In genomic region chr9:93123561-93124283, GRCh38 we compare ENCODE assay signal across 16 cellular contexts. TPM values are rescaled to one million over a fixed set of nuclear protein-coding genes. Genes with fewer than 3 reads are reported as not detected.
DNase-seq lines count a peak whose midpoint lies in the region; ATAC-seq and TF ChIP-seq lines count a peak whose summit lies in the region.
"Had no signal": no experiment of that assay in that cellular context is flagged by ENCODE, and none has a peak within 500 bp of the region (broad histone marks: within the 10 kb centered on the region; RNA-seq: fewer than 3 reads in every experiment).

No MANE protein-coding gene starts in this region.

- H3K4me3 ChIP-seq in heart left ventricle (no peak overlapping the region), left ventricle myocardium inferior (no peak overlapping the region)
- H3K4me3 ChIP-seq: breast epithelium, GM23338, SJCRH30 had no signal

- H3K36me3 ChIP-seq in heart left ventricle (peaks cover 0 to 67% (median 44%) of the 10 kb centered on the region in 9 donors), left ventricle myocardium inferior (peaks cover 46% of the 10 kb centered on the region)
- H3K36me3 ChIP-seq: breast epithelium, SJCRH30 had no signal

- H3K9me3 ChIP-seq in heart left ventricle (no peaks in the 10 kb centered on the region), left ventricle myocardium inferior (replicated peaks) (no peaks in the 10 kb centered on the region)
- H3K9me3 ChIP-seq: breast epithelium, SJCRH30 had no signal

- H3K4me1 ChIP-seq in heart left ventricle (peaks cover 3 to 72% (median 39%) of the 10 kb centered on the region in 12 donors), left ventricle myocardium inferior (peaks cover 49% of the 10 kb centered on the region)

- H3K27me3 ChIP-seq in heart left ventricle, result no peaks in the 10 kb centered on the region
- no peaks in the 10 kb centered on the region for H3K27me3 ChIP-seq in left ventricle myocardium inferior (ENCODE audit: low read depth)
- H3K27me3 ChIP-seq: breast epithelium, SJCRH30 had no signal

- no peak for ATAC-seq in heart left ventricle
- ATAC-seq in activated naive CD8-positive, alpha-beta T cell treated with anti-CD3 and anti-CD28 coated beads, Interleukin-2, amount 10 ng/mL, durations not matched to agents 7 days and 5 days (ENCODE audit: low read depth), result no peak
- no peak for ATAC-seq in stimulated activated naive CD8-positive, alpha-beta T cell treated with anti-CD3 and anti-CD28 coated beads, Interleukin-15, amount 100 ng/mL, for 72 hours
- ATAC-seq: GM23338 had no signal

- no peak for TF ChIP-seq POLR2A in heart left ventricle (IDR thresholded peaks at IDR 0.05)

- TF ChIP-seq CTCF in heart left ventricle (IDR thresholded peaks at IDR 0.05) (no peak), left ventricle myocardium inferior (IDR thresholded peaks at IDR 0.05; ENCODE audit: borderline replicate concordance) (no peak)

- intact Hi-C loops in heart left ventricle (cut with DNase I), result no loop called here
- intact Hi-C loops in left ventricle myocardium inferior (cut with micrococcal nuclease), result no loop called here

- H3K27ac Mint-ChIP-seq in activated naive CD8-positive, alpha-beta T cell treated with anti-CD3 and anti-CD28 coated beads, Interleukin-2, amount 10 ng/mL, durations not matched to agents 7 days and 5 days, result peak overlapping the region; percentile 48
- peak overlapping the region in 1 of 2 donors; percentile 20 for H3K27ac Mint-ChIP-seq in stimulated activated naive CD8-positive, alpha-beta T cell treated with anti-CD3 and anti-CD28 coated beads, Interleukin-15, amount 100 ng/mL, for 72 hours
- H3K27ac Mint-ChIP-seq: GM23338 had no signal

- H3K27me3 Mint-ChIP-seq in activated naive CD8-positive, alpha-beta T cell treated with anti-CD3 and anti-CD28 coated beads, Interleukin-2, amount 10 ng/mL, durations not matched to agents 7 days and 5 days, result no peaks in the 10 kb centered on the region
- H3K27me3 Mint-ChIP-seq in stimulated activated naive CD8-positive, alpha-beta T cell treated with anti-CD3 and anti-CD28 coated beads, Interleukin-15, amount 100 ng/mL, for 72 hours, result no peaks in the 10 kb centered on the region

- DNase-seq in heart left ventricle (peak in 4 of 5 donors; percentile 5 to 46 (median 18)), left ventricle myocardium inferior (no peak), mesenteric fat pad (ENCODE audit: low spot score) (peak; percentile 64), NCI-H2227 treated with DMSO at 0.1 percent for 48 hours (lab: John Stamatoyannopoulos, UW) (no peak), NCI-H1436 treated with DMSO at 0.1 percent for 48 hours (lab: John Stamatoyannopoulos, UW) (no peak)
- DNase-seq in activated naive CD8-positive, alpha-beta T cell treated with anti-CD3 and anti-CD28 coated beads, Interleukin-2, amount 10 ng/mL, durations not matched to agents 7 days and 5 days, result peak; percentile 32
- DNase-seq in stimulated activated CD4-positive, alpha-beta T cell treated with anti-CD3 and anti-CD28 coated beads, Interleukin-12 subunit alpha, Interleukin-12 subunit beta, amount 100 ng/mL, for 4 hours, result no peak
- no peak for DNase-seq in stimulated activated naive CD8-positive, alpha-beta T cell treated with anti-CD3 and anti-CD28 coated beads, Interleukin-15, amount 100 ng/mL, for 72 hours
- DNase-seq: activated CD4-positive, CD25-positive, alpha-beta regulatory T cell; DMS79 treated with DMSO at 0.1 percent for 48 hours; NCI-H1930; NCI-H748 treated with DMSO at 0.1 percent for 48 hours; SJCRH30; stimulated activated CD4-positive, alpha-beta T cell treated with anti-CD3 and anti-CD28 coated beads, Interleukin-1b, Interleukin-23, amount 100 ng/mL, for 48 hours had no signal

- H3K4me3 Mint-ChIP-seq in activated naive CD8-positive, alpha-beta T cell treated with anti-CD3 and anti-CD28 coated beads, Interleukin-2, amount 10 ng/mL, durations not matched to agents 7 days and 5 days, result no peak overlapping the region
- no peak overlapping the region for H3K4me3 Mint-ChIP-seq in stimulated activated naive CD8-positive, alpha-beta T cell treated with anti-CD3 and anti-CD28 coated beads, Interleukin-15, amount 100 ng/mL, for 72 hours
- H3K4me3 Mint-ChIP-seq: GM23338 had no signal

- peaks cover 5% of the 10 kb centered on the region for H3K36me3 Mint-ChIP-seq in activated naive CD8-positive, alpha-beta T cell treated with anti-CD3 and anti-CD28 coated beads, Interleukin-2, amount 10 ng/mL, durations not matched to agents 7 days and 5 days

- POLR2A ChIA-PET in activated naive CD8-positive, alpha-beta T cell treated with anti-CD3 and anti-CD28 coated beads, Interleukin-2, amount 10 ng/mL, durations not matched to agents 7 days and 5 days (lab: Charles Lee), result interaction anchor here (3.4 kb wide), 1 partner anchor 11 kb away, joined by 12 read pairs; the partner anchor contains the start of gene NINJ1

- H3K9me3 Mint-ChIP-seq in activated naive CD8-positive, alpha-beta T cell treated with anti-CD3 and anti-CD28 coated beads, Interleukin-2, amount 10 ng/mL, durations not matched to agents 7 days and 5 days, result no peaks in the 10 kb centered on the region
- H3K9me3 Mint-ChIP-seq in stimulated activated naive CD8-positive, alpha-beta T cell treated with anti-CD3 and anti-CD28 coated beads, Interleukin-15, amount 100 ng/mL, for 72 hours, result no peaks in the 10 kb centered on the region
- H3K9me3 Mint-ChIP-seq: GM23338 had no signal

- H3K27ac ChIP-seq in heart left ventricle (no peak overlapping the region), left ventricle myocardium inferior (replicated peaks) (no peak overlapping the region)
- H3K27ac ChIP-seq: breast epithelium, SJCRH30 had no signal

- peaks cover 34% of the 10 kb centered on the region for H3K4me1 Mint-ChIP-seq in activated naive CD8-positive, alpha-beta T cell treated with anti-CD3 and anti-CD28 coated beads, Interleukin-2, amount 10 ng/mL, durations not matched to agents 7 days and 5 days
- H3K4me1 Mint-ChIP-seq in stimulated activated naive CD8-positive, alpha-beta T cell treated with anti-CD3 and anti-CD28 coated beads, Interleukin-15, amount 100 ng/mL, for 72 hours, result peaks cover 60% of the 10 kb centered on the region

- WGBS in heart left ventricle, 4 donors, result 81 to 89% (median 83%) methylated on average over 9 to 14 of the region's 14 CpGs

RNA-seq across cellular contexts. Expression of gene NINJ1, which starts 10.3 kb away (rescaled TPM):
- total RNA-seq in heart left ventricle, result 10 to 100 TPM; 42.2 to 96.1 (median 56.3) TPM
- polyA plus RNA-seq in heart left ventricle, result 10 to 100 TPM; 52.0 to 52.9 TPM
- total RNA-seq in left ventricle myocardium inferior, result 53.7 TPM
- total RNA-seq in activated naive CD8-positive, alpha-beta T cell treated with anti-CD3 and anti-CD28 coated beads, Interleukin-2, amount 10 ng/mL, durations not matched to agents 7 days and 5 days, result 10 to 100 TPM; 29.5 to 30.4 TPM
- total RNA-seq in mesenteric fat pad, result 58.8 TPM

RNA-seq across cellular contexts. Expression of gene CARD19, which starts 27.7 kb away (rescaled TPM):
- 10 to 100 TPM; 24.2 to 46.2 (median 27.5) TPM for total RNA-seq in heart left ventricle
- polyA plus RNA-seq in heart left ventricle, result 10 to 100 TPM; 38.9 to 42.7 TPM
- total RNA-seq in left ventricle myocardium inferior, result 35.8 TPM
- total RNA-seq in activated naive CD8-positive, alpha-beta T cell treated with anti-CD3 and anti-CD28 coated beads, Interleukin-2, amount 10 ng/mL, durations not matched to agents 7 days and 5 days, result 10 to 100 TPM; 68.1 to 68.2 TPM
- 38.9 TPM for total RNA-seq in mesenteric fat pad

Comparison
In these comparisons a context has a peak if more than half of its experiments do, and no peak if none do; other contexts are left out.
1. DNase-seq: peak in heart left ventricle (4 of 5), activated naive CD8-positive, alpha-beta T cell treated with anti-CD3 and anti-CD28 coated beads, Interleukin-2, amount 10 ng/mL, durations not matched to agents 7 days and 5 days (single experiment) and mesenteric fat pad (single experiment); none in left ventricle myocardium inferior (single experiment), NCI-H2227 treated with DMSO at 0.1 percent for 48 hours (single experiment), stimulated activated CD4-positive, alpha-beta T cell treated with anti-CD3 and anti-CD28 coated beads, Interleukin-12 subunit alpha, Interleukin-12 subunit beta, amount 100 ng/mL, for 4 hours (single experiment), stimulated activated naive CD8-positive, alpha-beta T cell treated with anti-CD3 and anti-CD28 coated beads, Interleukin-15, amount 100 ng/mL, for 72 hours (0 of 2) and NCI-H1436 treated with DMSO at 0.1 percent for 48 hours (single experiment).